ENCODE assay signal across 27 cellular contexts in the genomic region with DNA sequence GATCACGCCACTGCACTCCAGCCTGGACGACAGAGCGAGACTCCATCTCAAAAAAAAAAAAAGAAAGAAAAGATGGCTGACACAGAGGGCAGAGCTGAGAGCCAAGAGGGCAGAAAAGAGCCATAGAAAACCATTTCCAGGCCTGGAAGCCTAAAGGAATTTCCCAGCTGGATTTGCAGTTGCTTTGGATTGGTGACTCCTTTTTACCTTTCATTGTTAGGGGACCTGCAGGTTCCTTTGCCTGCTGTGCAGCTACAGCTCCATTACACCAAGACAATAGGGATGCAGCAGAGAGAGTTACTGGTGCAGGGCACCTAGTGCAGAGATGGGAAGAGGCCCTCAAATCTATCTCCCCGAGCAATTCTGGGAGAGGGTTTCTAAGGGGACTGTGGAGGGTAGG. TPM values are rescaled to one million over a fixed set of nuclear protein-coding genes. Genes with fewer than 3 reads are reported as not detected.
DNase-seq lines count a peak whose midpoint lies in the region; ATAC-seq, FAIRE-seq and TF ChIP-seq lines count a peak whose summit lies in the region.
"Had no signal": no experiment of that assay in that cellular context is flagged by ENCODE, and none has a peak within 500 bp of the region (broad histone marks: within the 10 kb centered on the region; RNA-seq: fewer than 3 reads in every experiment).

No MANE protein-coding gene starts in this region.

- no peak overlapping the region for H4K91ac ChIP-seq in IMR-90 (ENCODE audit: insufficient read depth, low read depth, low read length)
- H4K91ac ChIP-seq in H1 (replicated peaks; ENCODE audit: insufficient read length, low read length): no peak overlapping the region
- H4K91ac ChIP-seq in neuronal stem cell (ENCODE audit: low read depth, low read length, poor library complexity): no peak overlapping the region

- H2AK9ac ChIP-seq in IMR-90 (replicated peaks; ENCODE audit: low read depth, low read length, poor library complexity): peak overlapping the region; percentile 11

- ATAC-seq in IMR-90 (ENCODE audit: low read depth) (no peak), GM19467 (IDR thresholded peaks at IDR 0.05; ENCODE audit: unreplicated experiment) (no peak)
- ATAC-seq: CD8-positive, alpha-beta T cell had no signal

- H4K20me1 ChIP-seq in IMR-90 (ENCODE audit: insufficient read depth, low read length) (no peaks in the 10 kb centered on the region; the same call in 1 of the 2 replicates), H1 (replicated peaks in 1 of 2; ENCODE audit: control insufficient read depth in 1 of 2, insufficient read depth in 2 of 2, low read length in 2 of 2) (peaks cover 0 to under 1% of the 10 kb centered on the region in 2 experiments)

- H3K36me3 Mint-ChIP-seq in activated CD4-positive, alpha-beta T cell treated with anti-CD3 and anti-CD28 coated beads, Interleukin-2, amount 10 ng/mL, durations not matched to agents 7 days and 5 days (ENCODE audit: low read depth): peaks cover 5% of the 10 kb centered on the region

- no peaks in the 10 kb centered on the region for H3K27me3 ChIP-seq in IMR-90 (ENCODE audit: control insufficient read depth, insufficient read depth, low read length)
- no peaks in the 10 kb centered on the region for H3K27me3 ChIP-seq in H1 (replicated peaks in 1 of 4; ENCODE audit: control insufficient read depth in 3 of 4, extremely low read depth in 1 of 4, insufficient read depth in 3 of 4, low read length in 3 of 4)
- H3K27me3 ChIP-seq in neuronal stem cell (ENCODE audit: control insufficient read depth in 3 of 3, insufficient read depth in 3 of 3, low read depth in 1 of 3, low read length in 3 of 3): no peaks in the 10 kb centered on the region
- no peaks in the 10 kb centered on the region for H3K27me3 ChIP-seq in stomach

- H2BK120ac ChIP-seq in IMR-90 (ENCODE audit: low read depth, low read length): no peak overlapping the region
- peak overlapping the region; percentile 10 for H2BK120ac ChIP-seq in H1 (replicated peaks; ENCODE audit: low read depth, low read length)
- no peak overlapping the region for H2BK120ac ChIP-seq in neuronal stem cell (ENCODE audit: low read depth, low read length)

- no peak for TF ChIP-seq EP300 in H1 (IDR thresholded peaks at IDR 0.05; ENCODE audit: borderline replicate concordance in 1 of 2, low read depth in 2 of 2, low read length in 2 of 2)
- no peak for TF ChIP-seq EP300 in stomach (IDR thresholded peaks at IDR 0.05)

- no TSS peak for BruUV-seq in IMR-90 (replicated peaks; lab: Mats Ljungman, UMichigan)

- H2BK15ac ChIP-seq in IMR-90 (ENCODE audit: low read depth, low read length) (no peak overlapping the region), H1 (ENCODE audit: low read length) (no peak overlapping the region), neuronal stem cell (ENCODE audit: low read length) (no peak overlapping the region)

- no peak overlapping the region for H3K23ac ChIP-seq in IMR-90 (ENCODE audit: low read depth, low read length)
- H3K23ac ChIP-seq in H1 (ENCODE audit: insufficient read length): no peak overlapping the region
- no peak overlapping the region for H3K23ac ChIP-seq in neuronal stem cell (ENCODE audit: low read depth, low read length, poor library complexity)

- in situ Hi-C loops in IMR-90 (cut with MboI; ENCODE audit: low sequenced_read_pairs): no loop called here

- TF ChIP-seq RAD21 in IMR-90 (IDR thresholded peaks at IDR 0.05; ENCODE audit: low read length) (no peak), H1 (IDR thresholded peaks at IDR 0.05 in 1 of 2, conservative IDR thresholded peaks at IDR 0.05 in 1 of 2; ENCODE audit: low read depth in 2 of 2, low read length in 2 of 2) (no peak)

- POLR2A ChIA-PET in activated CD4-positive, alpha-beta T cell treated with anti-CD3 and anti-CD28 coated beads, Interleukin-2, amount 10 ng/mL, durations not matched to agents 7 days and 5 days (lab: Charles Lee): interaction anchor here (0.9 kb wide), 1 partner anchor 18 kb away, joined by 3 read pairs; the partner anchor contains the start of gene ZNF668
- POLR2A ChIA-PET in IMR-90 (lab: Charles Lee; ENCODE audit: unreplicated experiment): no interaction called here
- POLR2A ChIA-PET in H1 (lab: Charles Lee; ENCODE audit: partially characterized antibody): interaction anchor here (1.0 to 1.9 kb wide), 4 partner anchors 10 to 38 kb away, joined by 3 to 10 read pairs (median 3); partner anchors contain the start of genes ZNF646 and ZNF668

- CTCF ChIA-PET in activated CD4-positive, alpha-beta T cell treated with anti-CD3 and anti-CD28 coated beads, Interleukin-2, amount 10 ng/mL, durations not matched to agents 7 days and 5 days (lab: Charles Lee): interaction anchor here (0.6 to 1.2 kb wide), 3 partner anchors 15 to 45 kb away, joined by 3 to 5 read pairs (median 4); no protein-coding TSS in a partner anchor
- CTCF ChIA-PET in IMR-90 (lab: Yijun Ruan, JAX) (no interaction called here), H1 (lab: Charles Lee; ENCODE audit: partially characterized antibody) (interaction anchor here (0.6 to 1.4 kb wide), 4 partner anchors 11 to 1896 kb away, joined by 3 to 6 read pairs (median 4); no protein-coding TSS in a partner anchor)

- TF ChIP-seq POLR2A in IMR-90 (IDR thresholded peaks at IDR 0.05; ENCODE audit: low read depth, low read length): no peak
- TF ChIP-seq POLR2A in H1 (IDR thresholded peaks at IDR 0.05; ENCODE audit: control extremely low read depth in 1 of 2, low read depth in 2 of 2, low read length in 2 of 2): no peak
- TF ChIP-seq POLR2A in stomach (IDR thresholded peaks at IDR 0.05): no peak

- peak; percentile 28 for FAIRE-seq in H1 (lab: Jason Lieb, UNC)
- FAIRE-seq: G401.6, GM12892 had no signal

- H2AK5ac ChIP-seq in IMR-90 (ENCODE audit: low read depth, low read length): no peak overlapping the region
- no peak overlapping the region for H2AK5ac ChIP-seq in H1 (ENCODE audit: low read depth, low read length)
- no peak overlapping the region for H2AK5ac ChIP-seq in neuronal stem cell (ENCODE audit: low read depth, low read length)

- H3K56ac ChIP-seq in IMR-90 (ENCODE audit: extremely low read depth, insufficient read depth, low read length) (no peak overlapping the region), H1 (replicated peaks; ENCODE audit: insufficient read length, low read depth, low read length) (no peak overlapping the region)

- H2AFZ ChIP-seq in IMR-90 (replicated peaks; ENCODE audit: low read length, poor library complexity) (no peak overlapping the region), H1 (ENCODE audit: low read length) (no peak overlapping the region), neuronal stem cell (ENCODE audit: low read length) (no peak overlapping the region)

- no peak overlapping the region for H3K4me3 Mint-ChIP-seq in activated CD4-positive, alpha-beta T cell treated with anti-CD3 and anti-CD28 coated beads, Interleukin-2, amount 10 ng/mL, durations not matched to agents 7 days and 5 days
- H3K4me3 Mint-ChIP-seq: CD8-positive, alpha-beta T cell; HFFc6 had no signal

- no peak overlapping the region for H3K4me2 ChIP-seq in IMR-90 (ENCODE audit: low read depth, low read length)
- H3K4me2 ChIP-seq in H1 (ENCODE audit: insufficient read depth in 1 of 2, low read depth in 2 of 2, low read length in 2 of 2): peak overlapping the region in 1 of 2 experiments; percentile 38; a peak in 2 of 4 replicates
- no peak overlapping the region for H3K4me2 ChIP-seq in neuronal stem cell (ENCODE audit: insufficient read depth, low read length, poor library complexity, severe bottlenecking)

- no peak overlapping the region for H4K5ac ChIP-seq in IMR-90 (ENCODE audit: low read depth, low read length)
- no peak overlapping the region for H4K5ac ChIP-seq in H1 (ENCODE audit: insufficient read length, low read depth, low read length)

- 90% methylated on average over 2 of the region's 4 CpGs; no CpG with 5 or more reads in 1 of the 2 experiments for WGBS in IMR-90 (ENCODE audit: extremely low coverage in 2 of 2, insufficient read length in 1 of 2), 2 experiments
- 82% methylated on average over 3 of the region's 4 CpGs; no CpG with 5 or more reads in 1 of the 2 experiments for WGBS in H1 (ENCODE audit: extremely low coverage in 1 of 2, insufficient coverage in 1 of 2, insufficient read length in 1 of 2, insufficient replicate concordance in 2 of 2, low coverage in 1 of 2, low lambda C conversion rate in 2 of 2, missing lambda C conversion rate in 1 of 2), 2 experiments
- no CpG with 5 or more reads among the region's 4 CpGs for WGBS in neuronal stem cell (ENCODE audit: extremely low coverage in 2 of 2, insufficient read length in 2 of 2, insufficient replicate concordance in 1 of 2), 2 donors
- WGBS in stomach, 5 donors: 85 to 93% (median 90%) methylated on average over 4 of the region's 4 CpGs

- no peaks in the 10 kb centered on the region for H3K23me2 ChIP-seq in H1 (ENCODE audit: low read depth, low read length)

- H3K27ac Mint-ChIP-seq in activated CD4-positive, alpha-beta T cell treated with anti-CD3 and anti-CD28 coated beads, Interleukin-2, amount 10 ng/mL, durations not matched to agents 7 days and 5 days: peak overlapping the region; percentile 46
- H3K27ac Mint-ChIP-seq: CD8-positive, alpha-beta T cell; HFFc6 had no signal

- H2BK5ac ChIP-seq in IMR-90 (ENCODE audit: low read depth, low read length, poor library complexity, severe bottlenecking): no peak overlapping the region
- no peak overlapping the region for H2BK5ac ChIP-seq in H1 (ENCODE audit: low read depth, low read length)
- no peak overlapping the region for H2BK5ac ChIP-seq in neuronal stem cell (ENCODE audit: low read length)

- peaks cover 7% of the 10 kb centered on the region for H3K9me1 ChIP-seq in IMR-90 (ENCODE audit: insufficient read depth, low read length)

- H3K79me1 ChIP-seq in IMR-90 (ENCODE audit: low read depth in 1 of 2, low read length in 2 of 2) (peaks cover 4 to 12% of the 10 kb centered on the region in 2 experiments; a peak in 3 of 4 replicates), H1 (ENCODE audit: low read depth, low read length) (no peaks in the 10 kb centered on the region), neuronal stem cell (ENCODE audit: low read depth, low read length) (peaks cover under 1% of the 10 kb centered on the region)

- dilution Hi-C loops in IMR-90 (cut with HindIII; ENCODE audit: low sequenced_read_pairs, unreplicated experiment): no loop called here

- H3K9me3 ChIP-seq in IMR-90 (ENCODE audit: control insufficient read depth, insufficient read depth, low read length): no peaks in the 10 kb centered on the region
- no peaks in the 10 kb centered on the region for H3K9me3 ChIP-seq in H1 (ENCODE audit: insufficient read depth in 2 of 2, low read depth in 1 of 2, low read length in 1 of 2)
- no peaks in the 10 kb centered on the region for H3K9me3 ChIP-seq in neuronal stem cell (replicated peaks in 1 of 2; ENCODE audit: control insufficient read depth in 2 of 2, insufficient read depth in 1 of 2, low read depth in 1 of 2, low read length in 2 of 2)
- H3K9me3 ChIP-seq in stomach: no peaks in the 10 kb centered on the region

- TF ChIP-seq CTCF in IMR-90 (conservative IDR thresholded peaks at IDR 0.05; ENCODE audit: low read depth, low read length) (no peak), H1 (IDR thresholded peaks at IDR 0.05; ENCODE audit: control extremely low read depth in 1 of 3, insufficient read depth in 1 of 3, low read depth in 1 of 3, low read length in 3 of 3) (no peak), stomach (IDR thresholded peaks at IDR 0.05) (no peak)

- H3K14ac ChIP-seq in IMR-90 (replicated peaks; ENCODE audit: low read depth, low read length): no peak overlapping the region
- H3K14ac ChIP-seq in H1 (ENCODE audit: insufficient read length): no peak overlapping the region
- no peak overlapping the region for H3K14ac ChIP-seq in neuronal stem cell (ENCODE audit: low read length)

- no peak overlapping the region for H3K9ac ChIP-seq in IMR-90 (ENCODE audit: low read depth, low read length)
- no peak overlapping the region for H3K9ac ChIP-seq in H1 (replicated peaks in 1 of 4; ENCODE audit: extremely low read depth in 1 of 4, low read depth in 3 of 4, low read length in 3 of 4)
- no peak overlapping the region for H3K9ac ChIP-seq in neuronal stem cell (ENCODE audit: low read depth, low read length, poor library complexity)

- no peaks in the 10 kb centered on the region for H3K79me2 ChIP-seq in H1 (ENCODE audit: control insufficient read depth in 1 of 2, insufficient read depth in 2 of 2, low read length in 2 of 2)

- no peak overlapping the region for H3K4ac ChIP-seq in IMR-90 (ENCODE audit: low read depth, low read length)
- no peak overlapping the region for H3K4ac ChIP-seq in H1 (replicated peaks; ENCODE audit: insufficient read length, low read depth, low read length)
- no peak overlapping the region for H3K4ac ChIP-seq in neuronal stem cell (ENCODE audit: low read length)

- no peak overlapping the region for H2BK12ac ChIP-seq in H1 (ENCODE audit: low read depth, low read length)
- no peak overlapping the region for H2BK12ac ChIP-seq in neuronal stem cell (ENCODE audit: low read length)

- H2BK20ac ChIP-seq in IMR-90 (ENCODE audit: low read depth, low read length) (no peak overlapping the region), H1 (ENCODE audit: low read length) (no peak overlapping the region)

- H3K4me1 ChIP-seq in IMR-90 (ENCODE audit: control insufficient read depth, insufficient read depth, low read length) (peaks cover 2% of the 10 kb centered on the region; the same call in 1 of the 2 replicates), H1 (replicated peaks in 1 of 4; ENCODE audit: control insufficient read depth in 3 of 4, insufficient read depth in 4 of 4, low read length in 3 of 4) (no peaks in the 10 kb centered on the region; a peak in 1 of 7 replicates), neuronal stem cell (ENCODE audit: control insufficient read depth in 2 of 2, insufficient read depth in 1 of 2, low read depth in 1 of 2, low read length in 2 of 2) (peaks cover 0 to 3% of the 10 kb centered on the region in 2 donors), stomach (no peaks in the 10 kb centered on the region)

- no peak overlapping the region for H3K27ac ChIP-seq in IMR-90 (ENCODE audit: insufficient read depth, low read length)
- H3K27ac ChIP-seq in H1 (ENCODE audit: low read depth, low read length): no peak overlapping the region; the same call in 1 of the 2 replicates
- H3K27ac ChIP-seq in neuronal stem cell (replicated peaks; ENCODE audit: low read length): peak overlapping the region; percentile 5
- H3K27ac ChIP-seq in stomach: no peak overlapping the region
- H3K27ac ChIP-seq: HL-60 had no signal

- H3K4me3 ChIP-seq in IMR-90 (ENCODE audit: insufficient read depth, low read depth, low read length): no peak overlapping the region
- no peak overlapping the region for H3K4me3 ChIP-seq in H1 (ENCODE audit: extremely low read depth in 1 of 4, insufficient read depth in 2 of 4, low read depth in 3 of 4, low read length in 4 of 4)
- no peak overlapping the region for H3K4me3 ChIP-seq in neuronal stem cell (ENCODE audit: low read length in 2 of 2)
- no peak overlapping the region for H3K4me3 ChIP-seq in stomach

- intact Hi-C loops in IMR-90 (cut with micrococcal nuclease): no loop called here
- intact Hi-C loops in stomach (cut with DNase I; ENCODE audit: low total_unique reads): no loop called here

- H3K9me3 Mint-ChIP-seq in activated CD4-positive, alpha-beta T cell treated with anti-CD3 and anti-CD28 coated beads, Interleukin-2, amount 10 ng/mL, durations not matched to agents 7 days and 5 days: no peaks in the 10 kb centered on the region
- H3K9me3 Mint-ChIP-seq: CD8-positive, alpha-beta T cell; HFFc6 had no signal

- H4K8ac ChIP-seq in IMR-90 (ENCODE audit: low read depth in 2 of 2, low read length in 2 of 2): no peak overlapping the region
- H4K8ac ChIP-seq in H1 (ENCODE audit: extremely low read depth, insufficient read depth, low read length): no peak overlapping the region
- no peak overlapping the region for H4K8ac ChIP-seq in neuronal stem cell (ENCODE audit: low read depth, low read length)

- H3K36me3 ChIP-seq in IMR-90 (ENCODE audit: control insufficient read depth, insufficient read depth, low read length): peaks cover 4% of the 10 kb centered on the region
- H3K36me3 ChIP-seq in H1 (ENCODE audit: control insufficient read depth in 2 of 4, insufficient read depth in 4 of 4, low read length in 3 of 4): 0 out of 8 replicates have a peak, but pooled peaks cover 0 to 2% (median under 1%) of the 10 kb centered on the region in 4 experiments
- H3K36me3 ChIP-seq in neuronal stem cell (replicated peaks in 1 of 2; ENCODE audit: control insufficient read depth in 2 of 2, insufficient read depth in 2 of 2, low read length in 2 of 2): peaks cover 3 to 11% of the 10 kb centered on the region in 2 donors
- H3K36me3 ChIP-seq in stomach: peaks cover 2 to 23% (median 8%) of the 10 kb centered on the region in 4 donors

- H3K18ac ChIP-seq in IMR-90 (ENCODE audit: low read depth, low read length) (no peak overlapping the region), H1 (ENCODE audit: extremely low read depth, low read length) (no peak overlapping the region), neuronal stem cell (ENCODE audit: low read length) (no peak overlapping the region)

- peaks cover 5% of the 10 kb centered on the region for H3K4me1 Mint-ChIP-seq in activated CD4-positive, alpha-beta T cell treated with anti-CD3 and anti-CD28 coated beads, Interleukin-2, amount 10 ng/mL, durations not matched to agents 7 days and 5 days

- no peak for DNase-seq in activated CD4-positive, alpha-beta T cell treated with anti-CD3 and anti-CD28 coated beads, Interleukin-2, amount 10 ng/mL, durations not matched to agents 7 days and 5 days
- no peak for DNase-seq in activated CD4-positive, alpha-beta T cell treated with anti-CD3 and anti-CD28 coated beads, Interleukin-2, amount 50 U/mL, for 1 hour
- DNase-seq in IMR-90 (no peak), H1 (ENCODE audit: low read depth in 1 of 2, low spot score in 2 of 2) (peak in 1 of 2 experiments; percentile 48), neuronal stem cell (ENCODE audit: low spot score) (no peak), stomach (no peak), SKM-1 treated with dmso at 0.1 percent for 144 hours (lab: John Stamatoyannopoulos, UW; ENCODE audit: unreplicated experiment) (no peak)
- DNase-seq: 8988T; AML-193; C1 segment of cervical spinal cord; CD8-positive, alpha-beta T cell; DMS153; GOT3; HFFc6; KG1; NCI-H1105; NCI-H146; NCI-H2029; NCI-H2171; NCI-H526; OCI-M1; Right ventricle myocardium superior; SW 1271 had no signal

- H3K27me3 Mint-ChIP-seq in activated CD4-positive, alpha-beta T cell treated with anti-CD3 and anti-CD28 coated beads, Interleukin-2, amount 10 ng/mL, durations not matched to agents 7 days and 5 days: peaks cover 3% of the 10 kb centered on the region

RNA-seq across cellular contexts. Expression of gene ZNF668, which starts 18.4 kb away (rescaled TPM):
- 10 to 100 TPM; 11.2 to 12.9 TPM for total RNA-seq in activated CD4-positive, alpha-beta T cell treated with anti-CD3 and anti-CD28 coated beads, Interleukin-2, amount 10 ng/mL, durations not matched to agents 7 days and 5 days
- total RNA-seq in IMR-90 (2012; rRNA removed) (4.5 and 5.3 TPM in 2 replicates), stomach (10 to 100 TPM in 3 of 5 donors, 1 to 10 TPM in 1, not detected in 1; 8.6 to 14.2 (median 12.0) TPM)
- polyA plus RNA-seq in IMR-90 (2012; rRNA removed) (11.6 and 15.4 TPM in 2 replicates), H1 (2011; rRNA removed) (14.3 and 18.8 TPM in 2 replicates), stomach (1 to 10 TPM; 5.7 to 10.0 (median 6.0) TPM)
- 10.8 and 19.1 TPM in 2 replicates for polyA plus RNA-seq in IMR-90 (2012; cell fraction: cytosol; rRNA removed)
- polyA plus RNA-seq in IMR-90 (2012; cell fraction: nucleus; rRNA removed; ENCODE audit: low replicate concordance): 9.0 and 26.5 TPM in 2 replicates
- total RNA-seq in H1 (2021; fragmentation: NEBNext Ultra II Directional; extraction: Animal tissue kit (Norgen Biotek cat#: 25700)): 13.6 and 14.0 TPM in 2 replicates
- 11.6 TPM for polyA plus RNA-seq in H1 (2011; cell fraction: cytosol; rRNA removed)
- polyA plus RNA-seq in H1 (2011; cell fraction: nucleus; rRNA removed): 14.0 TPM
- 6.8 to 13.5 TPM (median 11.7 TPM) in 4 replicates for polyA plus RNA-seq in H1 (2012, experiment 1 of 2)
- 17.3 TPM for polyA plus RNA-seq in H1 (2012, experiment 2 of 2)
- 8.4 TPM for polyA plus RNA-seq in H1 (2013, experiment 1 of 2)
- polyA plus RNA-seq in H1 (2013, experiment 2 of 2): 6.9 TPM
- 7.3 and 12.4 TPM in 2 replicates for polyA minus RNA-seq in H1 (2011; rRNA and poly(A)+ RNA removed)
- polyA minus RNA-seq in H1 (2011; cell fraction: cytosol; rRNA and poly(A)+ RNA removed): 14.5 TPM
- polyA minus RNA-seq in H1 (2011; cell fraction: nucleus; rRNA and poly(A)+ RNA removed): 10.3 TPM
- 6.9 TPM for polyA plus RNA-seq in neuronal stem cell (2013, experiment 1 of 2)
- 7.3 TPM for polyA plus RNA-seq in neuronal stem cell (2013, experiment 2 of 2)

RNA-seq across cellular contexts. Expression of gene ZNF646, which starts 18.6 kb away (rescaled TPM):
- 10 to 100 TPM; 28.3 to 33.3 TPM for total RNA-seq in activated CD4-positive, alpha-beta T cell treated with anti-CD3 and anti-CD28 coated beads, Interleukin-2, amount 10 ng/mL, durations not matched to agents 7 days and 5 days
- total RNA-seq in IMR-90 (2012; rRNA removed): 6.8 and 6.9 TPM in 2 replicates
- polyA plus RNA-seq in IMR-90 (2012; rRNA removed): 4.9 and 5.5 TPM in 2 replicates
- 2.3 and 2.7 TPM in 2 replicates for polyA plus RNA-seq in IMR-90 (2012; cell fraction: cytosol; rRNA removed)
- polyA plus RNA-seq in IMR-90 (2012; cell fraction: nucleus; rRNA removed; ENCODE audit: low replicate concordance): 6.3 and 10.7 TPM in 2 replicates
- total RNA-seq in H1 (2021; fragmentation: NEBNext Ultra II Directional; extraction: Animal tissue kit (Norgen Biotek cat#: 25700)): 25.0 TPM in 2 replicates
- 6.5 and 9.9 TPM in 2 replicates for polyA plus RNA-seq in H1 (2011; rRNA removed)
- 6.3 TPM for polyA plus RNA-seq in H1 (2011; cell fraction: cytosol; rRNA removed)
- polyA plus RNA-seq in H1 (2011; cell fraction: nucleus; rRNA removed): 26.8 TPM
- 8.0 to 14.6 TPM (median 12.7 TPM) in 4 replicates for polyA plus RNA-seq in H1 (2012, experiment 1 of 2)
- polyA plus RNA-seq in H1 (2012, experiment 2 of 2): 11.5 TPM
- polyA plus RNA-seq in H1 (2013, experiment 1 of 2): 10.1 TPM
- polyA plus RNA-seq in H1 (2013, experiment 2 of 2): 9.2 TPM
- 14.7 and 19.5 TPM in 2 replicates for polyA minus RNA-seq in H1 (2011; rRNA and poly(A)+ RNA removed)
- 11.2 TPM for polyA minus RNA-seq in H1 (2011; cell fraction: cytosol; rRNA and poly(A)+ RNA removed)
- polyA minus RNA-seq in H1 (2011; cell fraction: nucleus; rRNA and poly(A)+ RNA removed): 42.5 TPM
- 11.7 TPM for polyA plus RNA-seq in neuronal stem cell (2013, experiment 1 of 2)
- polyA plus RNA-seq in neuronal stem cell (2013, experiment 2 of 2): 11.2 TPM
- total RNA-seq in stomach: 10 to 100 TPM in 2 of 5 donors, 1 to 10 TPM in 3; 6.7 to 13.4 (median 9.0) TPM
- 1 to 10 TPM; 2.1 to 5.0 (median 2.6) TPM for polyA plus RNA-seq in stomach

RNA-seq across cellular contexts. Expression of gene STX4, which starts 22.3 kb away (rescaled TPM):
- total RNA-seq in activated CD4-positive, alpha-beta T cell treated with anti-CD3 and anti-CD28 coated beads, Interleukin-2, amount 10 ng/mL, durations not matched to agents 7 days and 5 days: 10 to 100 TPM; 48.0 to 56.7 TPM
- total RNA-seq in IMR-90 (2012; rRNA removed) (23.5 and 25.0 TPM in 2 replicates), stomach (100 to 1,000 TPM in 2 of 5 donors, 10 to 100 TPM in 3; 13.8 to 254 (median 60.0) TPM)
- polyA plus RNA-seq in IMR-90 (2012; rRNA removed) (66.4 and 67.9 TPM in 2 replicates), H1 (2011; rRNA removed) (25.8 and 32.1 TPM in 2 replicates), stomach (10 to 100 TPM; 59.3 to 73.9 (median 60.4) TPM)
- 31.1 and 35.2 TPM in 2 replicates for polyA plus RNA-seq in IMR-90 (2012; cell fraction: cytosol; rRNA removed)
- 247 and 257 TPM in 2 replicates for polyA plus RNA-seq in IMR-90 (2012; cell fraction: nucleus; rRNA removed; ENCODE audit: low replicate concordance)
- 32.3 and 39.2 TPM in 2 replicates for total RNA-seq in H1 (2021; fragmentation: NEBNext Ultra II Directional; extraction: Animal tissue kit (Norgen Biotek cat#: 25700))
- polyA plus RNA-seq in H1 (2011; cell fraction: cytosol; rRNA removed): 32.7 TPM
- 52.9 TPM for polyA plus RNA-seq in H1 (2011; cell fraction: nucleus; rRNA removed)
- polyA plus RNA-seq in H1 (2012, experiment 1 of 2): 44.8 to 51.5 TPM (median 47.5 TPM) in 4 replicates
- 16.4 TPM for polyA plus RNA-seq in H1 (2012, experiment 2 of 2)
- 39.8 TPM for polyA plus RNA-seq in H1 (2013, experiment 1 of 2)
- polyA plus RNA-seq in H1 (2013, experiment 2 of 2): 42.0 TPM
- 14.5 and 27.1 TPM in 2 replicates for polyA minus RNA-seq in H1 (2011; rRNA and poly(A)+ RNA removed)
- polyA minus RNA-seq in H1 (2011; cell fraction: cytosol; rRNA and poly(A)+ RNA removed): 16.4 TPM
- polyA minus RNA-seq in H1 (2011; cell fraction: nucleus; rRNA and poly(A)+ RNA removed): 12.5 TPM
- 28.2 TPM for polyA plus RNA-seq in neuronal stem cell (2013, experiment 1 of 2)
- polyA plus RNA-seq in neuronal stem cell (2013, experiment 2 of 2): 26.9 TPM

RNA-seq across cellular contexts. Expression of gene PRSS53, which starts 33.1 kb away (rescaled TPM):
- 1 to 10 TPM; 3.5 to 5.7 TPM for total RNA-seq in activated CD4-positive, alpha-beta T cell treated with anti-CD3 and anti-CD28 coated beads, Interleukin-2, amount 10 ng/mL, durations not matched to agents 7 days and 5 days
- total RNA-seq in IMR-90 (2012; rRNA removed) (0.56 and 0.72 TPM in 2 replicates), stomach (1 to 10 TPM in 3 of 5 donors, under 1 TPM in 1, not detected in 1; 0.87 to 5.3 (median 1.9) TPM)
- polyA plus RNA-seq in IMR-90 (2012; rRNA removed) (5.4 and 5.9 TPM in 2 replicates), H1 (2011; rRNA removed) (2.6 and 3.6 TPM in 2 replicates), stomach (1 to 10 TPM in 2 of 3 donors, under 1 TPM in 1; 0.46 to 1.3 (median 1.1) TPM)
- 1.2 and 1.8 TPM in 2 replicates for polyA plus RNA-seq in IMR-90 (2012; cell fraction: cytosol; rRNA removed)
- polyA plus RNA-seq in IMR-90 (2012; cell fraction: nucleus; rRNA removed; ENCODE audit: low replicate concordance): 63.3 and 120 TPM in 2 replicates
- total RNA-seq in H1 (2021; fragmentation: NEBNext Ultra II Directional; extraction: Animal tissue kit (Norgen Biotek cat#: 25700)): 1.7 and 2.5 TPM in 2 replicates
- polyA plus RNA-seq in H1 (2011; cell fraction: cytosol; rRNA removed): 2.3 TPM
- polyA plus RNA-seq in H1 (2011; cell fraction: nucleus; rRNA removed): 21.6 TPM
- 1.7 to 2.4 TPM (median 2.1 TPM) in 4 replicates for polyA plus RNA-seq in H1 (2012, experiment 1 of 2)
- 1.7 TPM for polyA plus RNA-seq in H1 (2012, experiment 2 of 2)
- polyA plus RNA-seq in H1 (2013, experiment 1 of 2): 1.9 TPM
- 1.6 TPM for polyA plus RNA-seq in H1 (2013, experiment 2 of 2)
- polyA minus RNA-seq in H1 (2011; rRNA and poly(A)+ RNA removed): 1.0 and 1.2 TPM in 2 replicates
- polyA minus RNA-seq in H1 (2011; cell fraction: cytosol; rRNA and poly(A)+ RNA removed): 0.59 TPM
- polyA minus RNA-seq in H1 (2011; cell fraction: nucleus; rRNA and poly(A)+ RNA removed): 6.7 TPM
- polyA plus RNA-seq in neuronal stem cell (2013, experiment 1 of 2): 1.6 TPM
- polyA plus RNA-seq in neuronal stem cell (2013, experiment 2 of 2): 1.9 TPM

RNA-seq across cellular contexts. Expression of gene VKORC1, which starts 39.0 kb away (rescaled TPM):
- 10 to 100 TPM; 55.5 to 59.3 TPM for total RNA-seq in activated CD4-positive, alpha-beta T cell treated with anti-CD3 and anti-CD28 coated beads, Interleukin-2, amount 10 ng/mL, durations not matched to agents 7 days and 5 days
- total RNA-seq in IMR-90 (2012; rRNA removed): 61.9 and 65.2 TPM in 2 replicates
- polyA plus RNA-seq in IMR-90 (2012; rRNA removed): 317 and 362 TPM in 2 replicates
- polyA plus RNA-seq in IMR-90 (2012; cell fraction: cytosol; rRNA removed): 544 and 807 TPM in 2 replicates
- 203 and 293 TPM in 2 replicates for polyA plus RNA-seq in IMR-90 (2012; cell fraction: nucleus; rRNA removed; ENCODE audit: low replicate concordance)
- 83.3 and 84.1 TPM in 2 replicates for total RNA-seq in H1 (2021; fragmentation: NEBNext Ultra II Directional; extraction: Animal tissue kit (Norgen Biotek cat#: 25700))
- polyA plus RNA-seq in H1 (2011; rRNA removed): 483 and 512 TPM in 2 replicates
- 255 TPM for polyA plus RNA-seq in H1 (2011; cell fraction: cytosol; rRNA removed)
- 252 TPM for polyA plus RNA-seq in H1 (2011; cell fraction: nucleus; rRNA removed)
- polyA plus RNA-seq in H1 (2012, experiment 1 of 2): 102 to 148 TPM (median 131 TPM) in 4 replicates
- 241 TPM for polyA plus RNA-seq in H1 (2012, experiment 2 of 2)
- polyA plus RNA-seq in H1 (2013, experiment 1 of 2): 194 TPM
- 225 TPM for polyA plus RNA-seq in H1 (2013, experiment 2 of 2)
- 162 and 226 TPM in 2 replicates for polyA minus RNA-seq in H1 (2011; rRNA and poly(A)+ RNA removed)
- 64.1 TPM for polyA minus RNA-seq in H1 (2011; cell fraction: cytosol; rRNA and poly(A)+ RNA removed)
- polyA minus RNA-seq in H1 (2011; cell fraction: nucleus; rRNA and poly(A)+ RNA removed): 59.3 TPM
- polyA plus RNA-seq in neuronal stem cell (2013, experiment 1 of 2): 92.1 TPM
- polyA plus RNA-seq in neuronal stem cell (2013, experiment 2 of 2): 93.7 TPM
- total RNA-seq in stomach: 100 to 1,000 TPM in 1 of 5 donors, 10 to 100 TPM in 4; 20.1 to 191 (median 35.0) TPM
- polyA plus RNA-seq in stomach: 10 to 100 TPM; 53.2 to 90.8 (median 62.9) TPM
